ENCODE assay signal across 12 cellular contexts in the genomic region with DNA sequence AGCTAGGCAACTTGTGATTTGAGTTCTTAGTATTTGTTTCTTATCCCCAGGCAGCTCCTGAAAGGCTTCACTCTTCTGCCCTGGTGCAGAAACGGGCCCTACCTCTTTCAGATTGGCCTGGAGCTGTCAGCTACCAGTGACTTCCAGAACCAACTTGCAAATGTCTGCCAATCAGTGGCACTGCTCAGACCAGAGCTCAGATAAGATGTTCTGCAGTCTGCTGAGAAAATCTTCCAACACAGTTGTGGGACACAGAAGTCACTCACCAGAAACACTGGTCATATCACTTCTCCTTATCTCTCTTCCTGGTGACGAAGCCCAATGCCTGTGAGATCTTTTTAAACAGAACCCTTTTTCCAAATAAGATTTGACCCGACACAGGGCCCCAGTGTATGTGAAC.
A peak's percentile ranks its signal among the peaks of the same experiment; 100 is the strongest.
DNase-seq lines count a peak whose midpoint lies in the region; ATAC-seq and TF ChIP-seq lines count a peak whose summit lies in the region.
"Had no signal": no experiment of that assay in that cellular context is flagged by ENCODE, and none has a peak within 500 bp of the region (broad histone marks: within the 10 kb centered on the region; RNA-seq: fewer than 3 reads in every experiment).

No MANE protein-coding gene starts in this region.

- H3K4me3 Mint-ChIP-seq in activated CD8-positive, alpha-beta memory T cell treated with anti-CD3 and anti-CD28 coated beads, Interleukin-2, amount 10 ng/mL, durations not matched to agents 7 days and 5 days: no peak overlapping the region
- peak overlapping the region; percentile 20 for H3K4me3 Mint-ChIP-seq in central memory CD8-positive, alpha-beta T cell
- H3K4me3 Mint-ChIP-seq in natural killer cell: peak overlapping the region; percentile 86

- no peak for ATAC-seq in activated CD8-positive, alpha-beta memory T cell treated with anti-CD3 and anti-CD28 coated beads, Interleukin-2, amount 10 ng/mL, durations not matched to agents 7 days and 5 days
- ATAC-seq in central memory CD8-positive, alpha-beta T cell (replicated peaks; ENCODE audit: extremely low read depth, poor library complexity, severe bottlenecking): no peak
- ATAC-seq in natural killer cell: no peak
- ATAC-seq in GM21515 (IDR thresholded peaks at IDR 0.05; ENCODE audit: unreplicated experiment): no peak

- H3K36me3 ChIP-seq in OCI-LY3 (replicated peaks; ENCODE audit: low read depth, low read length) (no peaks in the 10 kb centered on the region), breast epithelium (no peaks in the 10 kb centered on the region)

- H3K9me3 Mint-ChIP-seq in activated CD8-positive, alpha-beta memory T cell treated with anti-CD3 and anti-CD28 coated beads, Interleukin-2, amount 10 ng/mL, durations not matched to agents 7 days and 5 days (ENCODE audit: low read depth): no peaks in the 10 kb centered on the region
- no peaks in the 10 kb centered on the region for H3K9me3 Mint-ChIP-seq in central memory CD8-positive, alpha-beta T cell
- H3K9me3 Mint-ChIP-seq in natural killer cell: peaks cover 0 to 2% of the 10 kb centered on the region in 2 donors

- CTCF ChIA-PET in activated CD8-positive, alpha-beta memory T cell treated with anti-CD3 and anti-CD28 coated beads, Interleukin-2, amount 10 ng/mL, durations not matched to agents 7 days and 5 days (lab: Charles Lee): interaction anchor here (1.2 to 6.2 kb wide), 8 partner anchors 8 to 88 kb away, joined by 3 to 55 read pairs (median 4); no protein-coding TSS in a partner anchor

- H3K4me3 ChIP-seq in OCI-LY3 (ENCODE audit: low read length): no peak overlapping the region
- no peak overlapping the region for H3K4me3 ChIP-seq in breast epithelium

- 0 out of 2 replicates have a peak overlapping the region, but pooled peaks have one; percentile 19 for H2AFZ ChIP-seq in OCI-LY3 (ENCODE audit: low read depth, low read length)

- no peak for TF ChIP-seq POLR2A in breast epithelium (IDR thresholded peaks at IDR 0.05)

- H3K4me1 ChIP-seq in OCI-LY3 (ENCODE audit: low read length): peaks cover 87% of the 10 kb centered on the region
- no peaks in the 10 kb centered on the region for H3K4me1 ChIP-seq in breast epithelium

- TF ChIP-seq CTCF in OCI-LY3 (IDR thresholded peaks at IDR 0.05; ENCODE audit: low read depth, low read length): no peak
- TF ChIP-seq CTCF in natural killer cell (IDR thresholded peaks at IDR 0.05): no peak
- TF ChIP-seq CTCF in breast epithelium (IDR thresholded peaks at IDR 0.05): no peak

- peak overlapping the region; percentile 85 for H3K27ac Mint-ChIP-seq in activated CD8-positive, alpha-beta memory T cell treated with anti-CD3 and anti-CD28 coated beads, Interleukin-2, amount 10 ng/mL, durations not matched to agents 7 days and 5 days
- peak overlapping the region; percentile 32 for H3K27ac Mint-ChIP-seq in central memory CD8-positive, alpha-beta T cell (ENCODE audit: low read depth)
- H3K27ac Mint-ChIP-seq in natural killer cell: peak overlapping the region; percentile 86 to 89

- H3K36me3 Mint-ChIP-seq in activated CD8-positive, alpha-beta memory T cell treated with anti-CD3 and anti-CD28 coated beads, Interleukin-2, amount 10 ng/mL, durations not matched to agents 7 days and 5 days: peaks cover 9% of the 10 kb centered on the region
- H3K36me3 Mint-ChIP-seq in central memory CD8-positive, alpha-beta T cell (ENCODE audit: insufficient read depth): peaks cover 5% of the 10 kb centered on the region
- H3K36me3 Mint-ChIP-seq in natural killer cell: no peaks in the 10 kb centered on the region

- DNase-seq in activated CD8-positive, alpha-beta memory T cell treated with anti-CD3 and anti-CD28 coated beads, Interleukin-2, amount 10 ng/mL, durations not matched to agents 7 days and 5 days: no peak
- no peak for DNase-seq in activated CD8-positive, alpha-beta memory T cell treated with anti-CD3 and anti-CD28 coated beads, Interleukin-2, amount 50 U/mL, for 48 hours
- no peak for DNase-seq in central memory CD8-positive, alpha-beta T cell (ENCODE audit: low spot score in 2 of 2)
- DNase-seq in natural killer cell (no peak), breast epithelium (ENCODE audit: low spot score in 2 of 2) (no peak), T1000 (lab: John Stamatoyannopoulos, UW) (no peak)
- DNase-seq: amygdala, dermis blood vessel endothelial cell, NCI-H2081 treated with DMSO at 0.1 percent for 48 hours, posterior cingulate gyrus had no signal

- H3K27ac ChIP-seq in OCI-LY3 (ENCODE audit: low read length) (peak overlapping the region; percentile 90), breast epithelium (no peak overlapping the region)

- intact Hi-C loops in natural killer cell (cut with micrococcal nuclease) (loop anchor here (2.0 to 10.0 kb wide), 3 partner anchors 61 to 401 kb away; no protein-coding TSS in a partner anchor), breast epithelium (cut with DNase I; ENCODE audit: low total_unique reads) (no loop called here)

- peak overlapping the region; percentile 92 for H3K4me2 ChIP-seq in OCI-LY3 (ENCODE audit: low read length)

- H3K79me2 ChIP-seq in OCI-LY3 (ENCODE audit: low read length): no peaks in the 10 kb centered on the region

- H3K27me3 ChIP-seq in OCI-LY3 (ENCODE audit: low read depth, low read length) (no peaks in the 10 kb centered on the region), breast epithelium (no peaks in the 10 kb centered on the region)

- no peaks in the 10 kb centered on the region for H3K27me3 Mint-ChIP-seq in activated CD8-positive, alpha-beta memory T cell treated with anti-CD3 and anti-CD28 coated beads, Interleukin-2, amount 10 ng/mL, durations not matched to agents 7 days and 5 days
- H3K27me3 Mint-ChIP-seq in central memory CD8-positive, alpha-beta T cell: no peaks in the 10 kb centered on the region
- peaks cover 0 to 10% of the 10 kb centered on the region in 2 donors for H3K27me3 Mint-ChIP-seq in natural killer cell (ENCODE audit: low read depth in 2 of 2)

- H4K20me1 ChIP-seq in OCI-LY3 (ENCODE audit: insufficient read depth, low read length): no peaks in the 10 kb centered on the region

- peaks cover 81% of the 10 kb centered on the region for H3K4me1 Mint-ChIP-seq in activated CD8-positive, alpha-beta memory T cell treated with anti-CD3 and anti-CD28 coated beads, Interleukin-2, amount 10 ng/mL, durations not matched to agents 7 days and 5 days
- H3K4me1 Mint-ChIP-seq in central memory CD8-positive, alpha-beta T cell: peaks cover 52% of the 10 kb centered on the region
- peaks cover 65 to 74% of the 10 kb centered on the region in 2 donors for H3K4me1 Mint-ChIP-seq in natural killer cell

- H3K9ac ChIP-seq in OCI-LY3 (ENCODE audit: low read length): peak overlapping the region; percentile 66; the same call in 1 of the 2 replicates

- H3K9me3 ChIP-seq in OCI-LY3 (ENCODE audit: insufficient read depth, low read length) (no peaks in the 10 kb centered on the region; the same call in 1 of the 2 replicates), breast epithelium (no peaks in the 10 kb centered on the region)

Comparison
In these comparisons a context has a peak if more than half of its experiments do, and no peak if none do; other contexts are left out.
1. H3K27ac Mint-ChIP-seq: peak in every context shown above with its lines; median percentile 88 in natural killer cell; 85 in activated CD8-positive, alpha-beta memory T cell treated with anti-CD3 and anti-CD28 coated beads, Interleukin-2, amount 10 ng/mL, durations not matched to agents 7 days and 5 days; 32 in central memory CD8-positive, alpha-beta T cell.